31 cellular contexts compared by ENCODE assay signal in genomic region chrX:123254457-123254856, GRCh38.
"Had no signal": no experiment of that assay in that cellular context is flagged by ENCODE, and none has a peak within 500 bp of the region (broad histone marks: within the 10 kb centered on the region; RNA-seq: fewer than 3 reads in every experiment).

No MANE protein-coding gene starts in this region.

- H3K4me1 ChIP-seq: parathyroid adenoma, psoas muscle, spleen, suprapubic skin, testis, transverse colon, upper lobe of right lung, uterus had no signal

- ATAC-seq: natural killer cell; psoas muscle; right cardiac atrium; sciatic nerve; stimulated activated memory B cell treated with anti-CD40 and anti-IgM and Interleukin-4, amounts not matched to agents 10 μg/mL and 1 μg/mL and 100 μg/mL, for 72 hours; stimulated activated naive CD8-positive, alpha-beta T cell treated with anti-CD3 and anti-CD28 coated beads, Interleukin-15, amount 100 ng/mL, for 72 hours; stimulated activated naive CD8-positive, alpha-beta T cell treated with anti-CD3 and anti-CD28 coated beads, Interleukin-15, Interleukin-2, amounts not matched to agents 100 U/mL and 50 U/mL, for 24 hours; upper lobe of right lung had no signal

- H3K27me3 Mint-ChIP-seq: progenitor cell of endocrine pancreas; stimulated activated memory B cell treated with anti-CD40 and anti-IgM and Interleukin-4, amounts not matched to agents 10 μg/mL and 1 μg/mL and 100 μg/mL, for 72 hours; stimulated activated naive CD8-positive, alpha-beta T cell treated with anti-CD3 and anti-CD28 coated beads, Interleukin-15, amount 100 ng/mL, for 72 hours; type B pancreatic cell had no signal

- H3K4me3 ChIP-seq: neural progenitor cell, ovary, psoas muscle, skin epidermis, smooth muscle cell, spleen, suprapubic skin, testis, tibial artery, transverse colon, upper lobe of right lung, uterus had no signal

- H3K27me3 ChIP-seq: neural progenitor cell, ovary, spleen, suprapubic skin, testis, tibial artery, transverse colon, upper lobe of right lung, uterus had no signal

- H3K4me3 Mint-ChIP-seq: natural killer cell; nephron; neural progenitor cell; stimulated activated memory B cell treated with anti-CD40 and anti-IgM and Interleukin-4, amounts not matched to agents 10 μg/mL and 1 μg/mL and 100 μg/mL, for 72 hours; stimulated activated naive CD8-positive, alpha-beta T cell treated with anti-CD3 and anti-CD28 coated beads, Interleukin-15, amount 100 ng/mL, for 72 hours; type B pancreatic cell had no signal

- DNase-seq: natural killer cell; occipital lobe; ovary; posterior cingulate gyrus; psoas muscle; right cardiac atrium; spleen; stimulated activated CD4-positive, alpha-beta T cell treated with anti-CD3 and anti-CD28 coated beads, Interleukin-12 subunit alpha, Interleukin-12 subunit beta, amount 100 ng/mL, for 4 hours; stimulated activated CD4-positive, alpha-beta T cell treated with anti-CD3 and anti-CD28 coated beads, Interleukin-1b, Interleukin-23, amount 100 ng/mL, for 48 hours; stimulated activated CD4-positive, alpha-beta T cell treated with anti-CD3 and anti-CD28 coated beads, Interleukin-4, amount 100 ng/mL, for 1 hour; stimulated activated CD4-positive, alpha-beta T cell treated with anti-CD3 and anti-CD28 coated beads, Interleukin-4, amount 100 ng/mL, for 4 hours; stimulated activated CD8-positive, alpha-beta memory T cell treated with anti-CD3 and anti-CD28 coated beads, Interleukin-4, amount 100 ng/mL, for 48 hours; stimulated activated naive CD4-positive, alpha-beta T cell; stimulated activated naive CD8-positive, alpha-beta T cell treated with anti-CD3 and anti-CD28 coated beads, Interleukin-15, amount 100 ng/mL, for 72 hours; stimulated activated naive CD8-positive, alpha-beta T cell treated with anti-CD3 and anti-CD28 coated beads, Interleukin-15, Interleukin-2, amounts not matched to agents 100 U/mL and 50 U/mL, for 24 hours; substantia nigra; testis; tibial artery; transverse colon; upper lobe of right lung; uterus had no signal

- H3K27ac Mint-ChIP-seq: natural killer cell; nephron; neural progenitor cell; progenitor cell of endocrine pancreas; stimulated activated memory B cell treated with anti-CD40 and anti-IgM and Interleukin-4, amounts not matched to agents 10 μg/mL and 1 μg/mL and 100 μg/mL, for 72 hours; stimulated activated naive CD8-positive, alpha-beta T cell treated with anti-CD3 and anti-CD28 coated beads, Interleukin-15, amount 100 ng/mL, for 72 hours; type B pancreatic cell had no signal

- H3K27ac ChIP-seq: neural progenitor cell, ovary, parathyroid adenoma, psoas muscle, skin epidermis, spleen, suprapubic skin, testis, tibial artery, transverse colon, upper lobe of right lung, uterus had no signal

- H3K9me3 ChIP-seq: ovary, psoas muscle, spleen, suprapubic skin, testis, tibial artery, transverse colon, upper lobe of right lung, uterus had no signal

- H3K36me3 Mint-ChIP-seq: natural killer cell; stimulated activated memory B cell treated with anti-CD40 and anti-IgM and Interleukin-4, amounts not matched to agents 10 μg/mL and 1 μg/mL and 100 μg/mL, for 72 hours; type B pancreatic cell had no signal

- H3K9me3 Mint-ChIP-seq: stimulated activated memory B cell treated with anti-CD40 and anti-IgM and Interleukin-4, amounts not matched to agents 10 μg/mL and 1 μg/mL and 100 μg/mL, for 72 hours; stimulated activated naive CD8-positive, alpha-beta T cell treated with anti-CD3 and anti-CD28 coated beads, Interleukin-15, amount 100 ng/mL, for 72 hours had no signal

- H3K4me1 Mint-ChIP-seq: natural killer cell; nephron; stimulated activated memory B cell treated with anti-CD40 and anti-IgM and Interleukin-4, amounts not matched to agents 10 μg/mL and 1 μg/mL and 100 μg/mL, for 72 hours; stimulated activated naive CD8-positive, alpha-beta T cell treated with anti-CD3 and anti-CD28 coated beads, Interleukin-15, amount 100 ng/mL, for 72 hours had no signal

- H3K36me3 ChIP-seq: neural progenitor cell, ovary, spleen, suprapubic skin, tibial artery, transverse colon, upper lobe of right lung, uterus had no signal

- H2AFZ ChIP-seq: neural progenitor cell, parathyroid adenoma had no signal

- H3K79me2 ChIP-seq: parathyroid adenoma had no signal

- H3K4me2 ChIP-seq: neural progenitor cell, smooth muscle cell had no signal

- H3K9ac ChIP-seq: neural progenitor cell, parathyroid adenoma had no signal
